ENCODE assay signal across 7 cellular contexts in genomic region chr1:247112479-247112781, GRCh38. TPM values are rescaled to one million over a fixed set of nuclear protein-coding genes. Genes with fewer than 3 reads are reported as not detected.
DNase-seq lines count a peak whose midpoint lies in the region; FAIRE-seq and TF ChIP-seq lines count a peak whose summit lies in the region.

No MANE protein-coding gene starts in this region.

- H2BK15ac ChIP-seq in H9 (ENCODE audit: low read depth, low read length) = no peak overlapping the region

- no peaks in the 10 kb centered on the region for H3K9me1 ChIP-seq in keratinocyte (ENCODE audit: control insufficient read depth, extremely low read depth, insufficient read depth, low read length)

- no peak overlapping the region for H4K5ac ChIP-seq in H9 (ENCODE audit: insufficient read length, low read depth, low read length)

- H4K20me1 ChIP-seq in H9 (ENCODE audit: control insufficient read depth, insufficient read depth, insufficient read length) (no peaks in the 10 kb centered on the region), keratinocyte (ENCODE audit: control insufficient read depth, extremely low read depth, insufficient read depth, low read length) (no peaks in the 10 kb centered on the region)

- H4K91ac ChIP-seq in H9 (ENCODE audit: insufficient read length, low read depth, low read length) = no peak overlapping the region

- dilution Hi-C loops in keratinocyte (cut with MboI; ENCODE audit: extremely low pct_ligation_motif_present, low sequenced_read_pairs) = no loop called here

- CTCF ChIA-PET in activated CD4-positive, alpha-beta memory T cell treated with anti-CD3 and anti-CD28 coated beads, Interleukin-2, amount 10 ng/mL, durations not matched to agents 7 days and 5 days (lab: Charles Lee) = no interaction called here
- CTCF ChIA-PET in GM10248 (lab: Yijun Ruan, JAX) = interaction anchor here (0.8 to 1.0 kb wide), 2 partner anchors 12 to 278 kb away, joined by 3 read pairs; no protein-coding TSS in a partner anchor

- H2AFZ ChIP-seq in H9 (ENCODE audit: low read length) (no peak overlapping the region), keratinocyte (ENCODE audit: control insufficient read depth, low read length) (no peak overlapping the region)

- H3K4ac ChIP-seq in H9 (ENCODE audit: low read depth, low read length) = no peak overlapping the region

- H2BK12ac ChIP-seq in H9 (ENCODE audit: insufficient read length, low read depth, low read length) = no peak overlapping the region

- peaks cover 0 to 3% of the 10 kb centered on the region in 2 experiments; a peak in 4 of 5 replicates for H3K9me3 Mint-ChIP-seq in H9
- H3K9me3 Mint-ChIP-seq in activated CD4-positive, alpha-beta memory T cell treated with anti-CD3 and anti-CD28 coated beads, Interleukin-2, amount 10 ng/mL, durations not matched to agents 7 days and 5 days = peaks cover 8% of the 10 kb centered on the region
- H3K9me3 Mint-ChIP-seq in activated T-helper 1 cell treated with anti-CD3 and anti-CD28 coated beads, Interleukin-12 subunit alpha, Interleukin-12 subunit beta, Interleukin-2, Interleukin-4 antibody, amounts not matched to agents 30 ng/mL and 10 ng/mL and 1 ng/mL, durations not matched to agents 14 hours and 24 hours and 36 hours = peaks cover 14% of the 10 kb centered on the region

- H3K79me1 ChIP-seq in H9 (ENCODE audit: insufficient read depth, low read depth, low read length, poor library complexity, severe bottlenecking) = no peaks in the 10 kb centered on the region

- H3K4me2 ChIP-seq in H9 (ENCODE audit: insufficient read depth, insufficient read length, low read length) = peak overlapping the region; percentile 55
- peak overlapping the region; percentile 75 for H3K4me2 ChIP-seq in keratinocyte (ENCODE audit: control insufficient read depth, extremely low read depth, insufficient read depth, low read depth, low read length)

- H3K9ac ChIP-seq in H9 (ENCODE audit: extremely low read depth, insufficient read length, low read length) (no peak overlapping the region), keratinocyte (ENCODE audit: control insufficient read depth, extremely low read depth, insufficient read depth, low read length) (no peak overlapping the region), skeletal muscle tissue (ENCODE audit: low read depth in 1 of 3, low read length in 3 of 3) (peak overlapping the region; percentile 70 to 88 (median 81))

- no peak overlapping the region for H4K8ac ChIP-seq in H9 (replicated peaks; ENCODE audit: insufficient read length, low read depth, low read length)

- H3K9me3 ChIP-seq in H9 (ENCODE audit: control insufficient read depth, low read depth, low read length) (no peaks in the 10 kb centered on the region), keratinocyte (ENCODE audit: control insufficient read depth, low read depth, low read length) (no peaks in the 10 kb centered on the region), skeletal muscle tissue (ENCODE audit: control insufficient read depth in 3 of 3, low read length in 3 of 3) (no peaks in the 10 kb centered on the region)

- H2AK5ac ChIP-seq in H9 (ENCODE audit: insufficient read length, low read length) = no peak overlapping the region

- H3T11ph ChIP-seq in H9 (ENCODE audit: low read length) = no peak overlapping the region

- FAIRE-seq in keratinocyte (lab: Jason Lieb, UNC) = no peak

- H3K79me2 ChIP-seq in H9 (ENCODE audit: insufficient read depth, low read length) = no peaks in the 10 kb centered on the region
- H3K79me2 ChIP-seq in keratinocyte (ENCODE audit: control insufficient read depth, insufficient read depth, low read length) = no peaks in the 10 kb centered on the region

- no peak overlapping the region for H3K27ac Mint-ChIP-seq in H9
- no peak overlapping the region for H3K27ac Mint-ChIP-seq in activated CD4-positive, alpha-beta memory T cell treated with anti-CD3 and anti-CD28 coated beads, Interleukin-2, amount 10 ng/mL, durations not matched to agents 7 days and 5 days
- no peak overlapping the region for H3K27ac Mint-ChIP-seq in activated T-helper 1 cell treated with anti-CD3 and anti-CD28 coated beads, Interleukin-12 subunit alpha, Interleukin-12 subunit beta, Interleukin-2, Interleukin-4 antibody, amounts not matched to agents 30 ng/mL and 10 ng/mL and 1 ng/mL, durations not matched to agents 14 hours and 24 hours and 36 hours

- H3K36me3 ChIP-seq in keratinocyte (ENCODE audit: control insufficient read depth in 2 of 2, extremely low read depth in 1 of 2, insufficient read depth in 2 of 2, low read length in 2 of 2) (no peaks in the 10 kb centered on the region), skeletal muscle tissue (ENCODE audit: control insufficient read depth in 3 of 3, insufficient read depth in 3 of 3, low read length in 3 of 3) (no peaks in the 10 kb centered on the region)

- H3K18ac ChIP-seq in H9 (ENCODE audit: insufficient read length, low read depth, low read length) = no peak overlapping the region

- peaks cover 8% of the 10 kb centered on the region for H3K23me2 ChIP-seq in H9 (ENCODE audit: insufficient read length, low read depth, low read length, poor library complexity, severe bottlenecking)

- peak overlapping the region; percentile 54 to 74 for H3K4me3 Mint-ChIP-seq in H9
- H3K4me3 Mint-ChIP-seq in activated CD4-positive, alpha-beta memory T cell treated with anti-CD3 and anti-CD28 coated beads, Interleukin-2, amount 10 ng/mL, durations not matched to agents 7 days and 5 days = peak overlapping the region; percentile 24
- no peak overlapping the region for H3K4me3 Mint-ChIP-seq in activated T-helper 1 cell treated with anti-CD3 and anti-CD28 coated beads, Interleukin-12 subunit alpha, Interleukin-12 subunit beta, Interleukin-2, Interleukin-4 antibody, amounts not matched to agents 30 ng/mL and 10 ng/mL and 1 ng/mL, durations not matched to agents 14 hours and 24 hours and 36 hours

- no peak overlapping the region for H3K23ac ChIP-seq in H9 (ENCODE audit: insufficient read length, low read depth, low read length)

- no peak overlapping the region for H3K4me3 ChIP-seq in keratinocyte (ENCODE audit: control insufficient read depth in 2 of 3, extremely low read depth in 1 of 3, insufficient read depth in 2 of 3, low read depth in 1 of 3, low read length in 3 of 3)
- H3K4me3 ChIP-seq in skeletal muscle tissue (ENCODE audit: low read length in 3 of 3) = peak overlapping the region; percentile 66 to 79 (median 79)

- H3K14ac ChIP-seq in H9 (ENCODE audit: insufficient read depth, low read length) = no peak overlapping the region

- no peak overlapping the region for H2BK5ac ChIP-seq in H9 (ENCODE audit: insufficient read length, low read length)

- H3K4me1 ChIP-seq in H9 (ENCODE audit: insufficient read depth, low read length) (no peaks in the 10 kb centered on the region; the same call in 1 of the 2 replicates), keratinocyte (ENCODE audit: control insufficient read depth, extremely low read depth, insufficient read depth, low read length) (peaks cover 7% of the 10 kb centered on the region), skeletal muscle tissue (ENCODE audit: control insufficient read depth in 3 of 3, insufficient read depth in 3 of 3, low read length in 3 of 3) (peaks cover 10 to 13% (median 11%) of the 10 kb centered on the region in 3 donors)

- no CpG with 5 or more reads among the region's 9 CpGs for WGBS in H9 (ENCODE audit: extremely low coverage, insufficient read length, low lambda C conversion rate)

- no peak overlapping the region for H3K56ac ChIP-seq in H9 (ENCODE audit: insufficient read length, low read depth, low read length)

- no peak for TF ChIP-seq CTCF in H9 (conservative IDR thresholded peaks at IDR 0.05)
- no peak for TF ChIP-seq CTCF in keratinocyte (optimal IDR thresholded peaks at IDR 0.05 in 1 of 3, IDR thresholded peaks at IDR 0.05 in 1 of 3, conservative IDR thresholded peaks at IDR 0.05 in 1 of 3; ENCODE audit: extremely low read depth in 1 of 3, insufficient read depth in 2 of 3, low read length in 3 of 3)
- TF ChIP-seq CTCF in GM10248 (IDR thresholded peaks at IDR 0.05; ENCODE audit: control extremely low read depth, extremely low read depth, low read depth, missing control alignments) = no peak

- peaks cover 4% of the 10 kb centered on the region; the same call in 1 of the 2 replicates for H3K27me3 ChIP-seq in H9 (ENCODE audit: insufficient read depth, low read length)
- peaks cover 15% of the 10 kb centered on the region for H3K27me3 ChIP-seq in keratinocyte (ENCODE audit: control insufficient read depth, extremely low read depth, insufficient read depth, low read length)
- H3K27me3 ChIP-seq in skeletal muscle tissue (ENCODE audit: control insufficient read depth in 3 of 3, insufficient read depth in 3 of 3, low read length in 3 of 3) = no peaks in the 10 kb centered on the region

- H3K27ac ChIP-seq in H9 (ENCODE audit: insufficient read length, low read depth, low read length) (no peak overlapping the region), keratinocyte (ENCODE audit: control insufficient read depth, insufficient read depth, low read length) (no peak overlapping the region), skeletal muscle tissue (ENCODE audit: low read depth, low read length) (peak overlapping the region; percentile 58)

- peaks cover 4 to 11% of the 10 kb centered on the region in 2 experiments for H3K4me1 Mint-ChIP-seq in H9
- H3K4me1 Mint-ChIP-seq in activated CD4-positive, alpha-beta memory T cell treated with anti-CD3 and anti-CD28 coated beads, Interleukin-2, amount 10 ng/mL, durations not matched to agents 7 days and 5 days = peaks cover 11% of the 10 kb centered on the region
- peaks cover 6% of the 10 kb centered on the region for H3K4me1 Mint-ChIP-seq in activated T-helper 1 cell treated with anti-CD3 and anti-CD28 coated beads, Interleukin-12 subunit alpha, Interleukin-12 subunit beta, Interleukin-2, Interleukin-4 antibody, amounts not matched to agents 30 ng/mL and 10 ng/mL and 1 ng/mL, durations not matched to agents 14 hours and 24 hours and 36 hours (ENCODE audit: low read depth)

- H3K36me3 Mint-ChIP-seq in H9 (ENCODE audit: insufficient read depth in 1 of 3, low read depth in 3 of 3) = peaks cover 0 to 4% (median 0%) of the 10 kb centered on the region in 3 experiments; a peak in 3 of 7 replicates
- H3K36me3 Mint-ChIP-seq in activated CD4-positive, alpha-beta memory T cell treated with anti-CD3 and anti-CD28 coated beads, Interleukin-2, amount 10 ng/mL, durations not matched to agents 7 days and 5 days (ENCODE audit: low read depth) = peaks cover 8% of the 10 kb centered on the region
- peaks cover 4% of the 10 kb centered on the region for H3K36me3 Mint-ChIP-seq in activated T-helper 1 cell treated with anti-CD3 and anti-CD28 coated beads, Interleukin-12 subunit alpha, Interleukin-12 subunit beta, Interleukin-2, Interleukin-4 antibody, amounts not matched to agents 30 ng/mL and 10 ng/mL and 1 ng/mL, durations not matched to agents 14 hours and 24 hours and 36 hours (ENCODE audit: low read depth)

- DNase-seq in H9 (no peak), keratinocyte (ENCODE audit: low read depth, low spot score) (no peak), GM10248 (ENCODE audit: extremely low spot score) (no peak), CD1c-positive myeloid dendritic cell (ENCODE audit: extremely low spot score) (no peak)
- DNase-seq in activated CD4-positive, alpha-beta memory T cell treated with anti-CD3 and anti-CD28 coated beads, Interleukin-2, amount 10 ng/mL, durations not matched to agents 7 days and 5 days = no peak
- no peak for DNase-seq in activated T-helper 1 cell treated with anti-CD3 and anti-CD28 coated beads, Interleukin-12 subunit alpha, Interleukin-12 subunit beta, Interleukin-2, Interleukin-4 antibody, amounts not matched to agents 30 ng/mL and 10 ng/mL and 1 ng/mL, durations not matched to agents 14 hours and 24 hours and 36 hours (ENCODE audit: low spot score)

- no peak overlapping the region for H2BK20ac ChIP-seq in H9 (ENCODE audit: low read depth, low read length, poor library complexity, severe bottlenecking)

- H3K27me3 Mint-ChIP-seq in H9 (ENCODE audit: low read depth) = peaks cover 53% of the 10 kb centered on the region
- peaks cover 42% of the 10 kb centered on the region for H3K27me3 Mint-ChIP-seq in activated CD4-positive, alpha-beta memory T cell treated with anti-CD3 and anti-CD28 coated beads, Interleukin-2, amount 10 ng/mL, durations not matched to agents 7 days and 5 days
- H3K27me3 Mint-ChIP-seq in activated T-helper 1 cell treated with anti-CD3 and anti-CD28 coated beads, Interleukin-12 subunit alpha, Interleukin-12 subunit beta, Interleukin-2, Interleukin-4 antibody, amounts not matched to agents 30 ng/mL and 10 ng/mL and 1 ng/mL, durations not matched to agents 14 hours and 24 hours and 36 hours (ENCODE audit: insufficient read depth) = peaks cover 40% of the 10 kb centered on the region

- intact Hi-C loops in activated T-helper 1 cell treated with anti-CD3 and anti-CD28 coated beads, Interleukin-12 subunit alpha, Interleukin-12 subunit beta, Interleukin-2, Interleukin-4 antibody, amounts not matched to agents 30 ng/mL and 10 ng/mL and 1 ng/mL, durations not matched to agents 14 hours and 24 hours and 36 hours (cut with micrococcal nuclease) = no loop called here

- POLR2A ChIA-PET in activated CD4-positive, alpha-beta memory T cell treated with anti-CD3 and anti-CD28 coated beads, Interleukin-2, amount 10 ng/mL, durations not matched to agents 7 days and 5 days (lab: Charles Lee) = no interaction called here
- POLR2A ChIA-PET in GM10248 (lab: Yijun Ruan, JAX) = no interaction called here

- no peak overlapping the region for H2BK120ac ChIP-seq in H9 (ENCODE audit: low read depth, low read length, poor library complexity, severe bottlenecking)

RNA-seq across cellular contexts. Expression of gene ZNF669, which starts 8.3 kb away (rescaled TPM):
- total RNA-seq in H9 (2021) (19.2 and 19.5 TPM in 2 replicates), skeletal muscle tissue (11.0 TPM)
- total RNA-seq in activated CD4-positive, alpha-beta memory T cell treated with anti-CD3 and anti-CD28 coated beads, Interleukin-2, amount 10 ng/mL, durations not matched to agents 7 days and 5 days = 10 to 100 TPM; 10.3 to 11.6 TPM
- polyA plus RNA-seq in keratinocyte = 3.8 to 4.5 TPM (median 4.5 TPM) in 3 replicates
- polyA plus RNA-seq in keratinocyte (2011; ENCODE audit: low read depth) = 9.6 TPM
- 2.0 and 3.7 TPM in 2 replicates for polyA plus RNA-seq in keratinocyte (2011; cell fraction: cytosol; rRNA removed)
- polyA plus RNA-seq in keratinocyte (2011; cell fraction: nucleus; rRNA removed) = 4.5 and 6.0 TPM in 2 replicates
- 3.4 and 3.7 TPM in 2 replicates for polyA plus RNA-seq in keratinocyte (2012; ENCODE audit: low replicate concordance)
- 3.5 to 7.3 TPM (median 3.6 TPM) in 3 replicates for polyA minus RNA-seq in keratinocyte
- 3.5 TPM for polyA minus RNA-seq in keratinocyte (2011; cell fraction: cytosol; rRNA and poly(A)+ RNA removed)
- 4.1 and 7.3 TPM in 2 replicates for polyA minus RNA-seq in keratinocyte (2011; cell fraction: nucleus; rRNA and poly(A)+ RNA removed)
- 8.0 and 9.5 TPM in 2 replicates for total RNA-seq in activated T-helper 1 cell treated with anti-CD3 and anti-CD28 coated beads, Interleukin-12 subunit alpha, Interleukin-12 subunit beta, Interleukin-2, Interleukin-4 antibody, amounts not matched to agents 30 ng/mL and 10 ng/mL and 1 ng/mL, durations not matched to agents 14 hours and 24 hours and 36 hours

RNA-seq across cellular contexts. Expression of gene ZNF670, which starts 33.8 kb away (rescaled TPM):
- 12.8 and 13.9 TPM in 2 replicates for total RNA-seq in H9 (2021)
- 1 to 10 TPM; 1.4 TPM for total RNA-seq in activated CD4-positive, alpha-beta memory T cell treated with anti-CD3 and anti-CD28 coated beads, Interleukin-2, amount 10 ng/mL, durations not matched to agents 7 days and 5 days
- polyA plus RNA-seq in keratinocyte = 1.9 to 3.6 TPM (median 2.3 TPM) in 3 replicates
- 0.70 TPM for polyA plus RNA-seq in keratinocyte (2011; ENCODE audit: low read depth)
- 1.4 and 3.4 TPM in 2 replicates for polyA plus RNA-seq in keratinocyte (2011; cell fraction: cytosol; rRNA removed)
- polyA plus RNA-seq in keratinocyte (2011; cell fraction: nucleus; rRNA removed) = 2.4 and 3.3 TPM in 2 replicates
- polyA plus RNA-seq in keratinocyte (2012; ENCODE audit: low replicate concordance) = 1.9 and 2.5 TPM in 2 replicates
- polyA minus RNA-seq in keratinocyte = 0.16 to 2.2 TPM (median 0.92 TPM) in 3 replicates
- 0.96 TPM for polyA minus RNA-seq in keratinocyte (2011; cell fraction: cytosol; rRNA and poly(A)+ RNA removed)
- 1.4 and 2.2 TPM in 2 replicates for polyA minus RNA-seq in keratinocyte (2011; cell fraction: nucleus; rRNA and poly(A)+ RNA removed)
- 3.7 TPM for total RNA-seq in skeletal muscle tissue
- 2.5 and 2.9 TPM in 2 replicates for total RNA-seq in activated T-helper 1 cell treated with anti-CD3 and anti-CD28 coated beads, Interleukin-12 subunit alpha, Interleukin-12 subunit beta, Interleukin-2, Interleukin-4 antibody, amounts not matched to agents 30 ng/mL and 10 ng/mL and 1 ng/mL, durations not matched to agents 14 hours and 24 hours and 36 hours

RNA-seq across cellular contexts. Expression of gene ZNF124, which starts 59.4 kb away (rescaled TPM):
- total RNA-seq in H9 (2021) (50.6 and 50.9 TPM in 2 replicates), skeletal muscle tissue (147 TPM)
- 10 to 100 TPM; 12.3 to 14.6 TPM for total RNA-seq in activated CD4-positive, alpha-beta memory T cell treated with anti-CD3 and anti-CD28 coated beads, Interleukin-2, amount 10 ng/mL, durations not matched to agents 7 days and 5 days
- 2.9 to 4.1 TPM (median 2.9 TPM) in 3 replicates for polyA plus RNA-seq in keratinocyte
- 0.66 TPM for polyA plus RNA-seq in keratinocyte (2011; ENCODE audit: low read depth)
- polyA plus RNA-seq in keratinocyte (2011; cell fraction: cytosol; rRNA removed) = 1.5 and 3.1 TPM in 2 replicates
- polyA plus RNA-seq in keratinocyte (2011; cell fraction: nucleus; rRNA removed) = 5.7 and 6.2 TPM in 2 replicates
- 1.3 and 2.4 TPM in 2 replicates for polyA plus RNA-seq in keratinocyte (2012; ENCODE audit: low replicate concordance)
- polyA minus RNA-seq in keratinocyte = 4.6 to 20.5 TPM (median 17.5 TPM) in 3 replicates
- 14.6 TPM for polyA minus RNA-seq in keratinocyte (2011; cell fraction: cytosol; rRNA and poly(A)+ RNA removed)
- 5.0 and 9.3 TPM in 2 replicates for polyA minus RNA-seq in keratinocyte (2011; cell fraction: nucleus; rRNA and poly(A)+ RNA removed)
- total RNA-seq in activated T-helper 1 cell treated with anti-CD3 and anti-CD28 coated beads, Interleukin-12 subunit alpha, Interleukin-12 subunit beta, Interleukin-2, Interleukin-4 antibody, amounts not matched to agents 30 ng/mL and 10 ng/mL and 1 ng/mL, durations not matched to agents 14 hours and 24 hours and 36 hours = 14.9 and 15.5 TPM in 2 replicates

Comparison
In these comparisons a context has a peak if more than half of its experiments do, and no peak if none do; other contexts are left out.
1. H3K9ac ChIP-seq: peak in skeletal muscle tissue (3 of 3); none in H9 (single experiment) and keratinocyte (single experiment).
2. H3K4me3 ChIP-seq: peak in skeletal muscle tissue (3 of 3); none in keratinocyte (0 of 3).